8 cellular contexts compared by ENCODE assay signal in the genomic region with DNA sequence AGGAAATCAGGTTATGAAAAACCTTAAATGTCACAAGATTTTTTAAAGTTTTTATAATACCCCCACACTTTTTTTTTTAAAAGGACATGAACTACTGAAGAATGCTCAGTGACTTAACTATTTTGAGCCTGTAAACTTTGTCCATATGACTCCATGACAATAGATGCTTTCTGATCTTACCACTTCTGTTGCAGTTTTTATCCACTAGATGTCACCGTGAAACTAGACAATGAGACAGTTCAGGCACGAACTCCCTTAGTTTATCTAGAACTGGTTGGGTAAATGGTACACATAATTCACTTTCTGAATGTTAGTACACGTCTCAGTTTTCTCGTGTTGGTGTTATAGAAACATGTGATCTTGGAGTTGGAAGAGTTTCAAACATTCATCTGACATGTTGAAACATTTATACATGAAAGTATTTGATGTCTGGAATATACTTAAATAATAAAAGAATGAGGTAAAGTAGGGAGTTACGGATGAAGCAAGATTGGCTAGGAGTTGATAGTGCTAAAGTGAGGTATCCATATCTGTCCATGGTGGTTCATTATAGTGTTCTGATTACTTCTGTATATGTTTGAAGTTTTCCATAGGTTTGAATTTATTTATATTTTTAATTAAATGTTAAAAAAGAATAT. TPM values are rescaled to one million over a fixed set of nuclear protein-coding genes. Genes with fewer than 3 reads are reported as not detected.
A peak's percentile ranks its signal among the peaks of the same experiment; 100 is the strongest.
DNase-seq lines count a peak whose midpoint lies in the region; ATAC-seq and TF ChIP-seq lines count a peak whose summit lies in the region.

No MANE protein-coding gene starts in this region.

- 13 to 14% methylated on average over 5 of the region's 5 CpGs for WGBS in esophagus squamous epithelium, 2 donors

- H3K4me1 Mint-ChIP-seq in HFFc6 (ENCODE audit: low read depth), result no peaks in the 10 kb centered on the region
- H3K4me1 Mint-ChIP-seq in natural killer cell treated with Interleukin-12 subunit alpha and Interleukin-12 subunit beta and Interleukin-15 and Interleukin-18, amount 100 ng/mL, for 72 hours (ENCODE audit: low read depth in 2 of 2), result peaks cover 3 to 5% of the 10 kb centered on the region in 2 donors

- no peaks in the 10 kb centered on the region for H3K36me3 ChIP-seq in esophagus squamous epithelium

- no peaks in the 10 kb centered on the region for H3K27me3 ChIP-seq in AG04450 (ENCODE audit: control insufficient read depth, insufficient read depth, low read length)
- no peaks in the 10 kb centered on the region for H3K27me3 ChIP-seq in esophagus squamous epithelium

- TF ChIP-seq POLR2A in NB4 (IDR thresholded peaks at IDR 0.05; ENCODE audit: extremely low read depth, insufficient read length) (no peak), esophagus squamous epithelium (IDR thresholded peaks at IDR 0.05) (no peak)

- peak; percentile 79 for TF ChIP-seq CTCF in AG04450 (IDR thresholded peaks at IDR 0.05; ENCODE audit: low read depth, low read length)
- TF ChIP-seq CTCF in GM12865 (IDR thresholded peaks at IDR 0.05; ENCODE audit: insufficient read depth, low read depth, low read length, missing control alignments), result peak; percentile 68
- peak; percentile 87 for TF ChIP-seq CTCF in HFFc6 (IDR thresholded peaks at IDR 0.05)
- TF ChIP-seq CTCF in NB4 (IDR thresholded peaks at IDR 0.05; ENCODE audit: low read depth, low read length), result peak; percentile 66
- peak; percentile 19 to 83 (median 64) for TF ChIP-seq CTCF in esophagus squamous epithelium (IDR thresholded peaks at IDR 0.05)

- no peak overlapping the region for H3K4me3 Mint-ChIP-seq in HFFc6
- no peak overlapping the region for H3K4me3 Mint-ChIP-seq in natural killer cell treated with Interleukin-12 subunit alpha and Interleukin-12 subunit beta and Interleukin-15 and Interleukin-18, amount 100 ng/mL, for 72 hours

- H3K4me3 ChIP-seq in AG04450 (ENCODE audit: low read depth, low read length), result no peak overlapping the region
- no peak overlapping the region for H3K4me3 ChIP-seq in GM12865 (ENCODE audit: low read depth, low read length)
- no peak overlapping the region for H3K4me3 ChIP-seq in NB4 (ENCODE audit: low read depth, low read length)
- no peak overlapping the region for H3K4me3 ChIP-seq in esophagus squamous epithelium

- POLR2A ChIA-PET in AG04450 (lab: Yijun Ruan, JAX), result no interaction called here

- no peaks in the 10 kb centered on the region for H3K27me3 Mint-ChIP-seq in HFFc6 (ENCODE audit: insufficient read depth)
- H3K27me3 Mint-ChIP-seq in natural killer cell treated with Interleukin-12 subunit alpha and Interleukin-12 subunit beta and Interleukin-15 and Interleukin-18, amount 100 ng/mL, for 72 hours, result no peaks in the 10 kb centered on the region

- peak; percentile 74 for DNase-seq in AG04450 (ENCODE audit: low read depth, low spot score)
- DNase-seq in GM12865 (ENCODE audit: low read depth), result peak; percentile 76
- DNase-seq in HFFc6, result peak; percentile 79
- DNase-seq in NB4 (ENCODE audit: low read depth), result peak; percentile 82
- DNase-seq in esophagus squamous epithelium (lab: John Stamatoyannopoulos, UW), result no peak
- DNase-seq in natural killer cell treated with Interleukin-12 subunit alpha and Interleukin-12 subunit beta and Interleukin-15 and Interleukin-18, amount 100 ng/mL, for 72 hours (ENCODE audit: low spot score), result peak; percentile 65
- no peak for DNase-seq in OCI-M2 (lab: John Stamatoyannopoulos, UW; ENCODE audit: unreplicated experiment)

- CTCF ChIA-PET in AG04450 (lab: Charles Lee), result interaction anchor here (1.0 to 4.8 kb wide), 5 partner anchors 19 to 471 kb away, joined by 3 to 25 read pairs (median 15); no protein-coding TSS in a partner anchor

- H3K27ac ChIP-seq in AG04450 (ENCODE audit: low read depth, low read length) (no peak overlapping the region), esophagus squamous epithelium (no peak overlapping the region)

- H3K27ac Mint-ChIP-seq in HFFc6, result no peak overlapping the region
- no peak overlapping the region for H3K27ac Mint-ChIP-seq in natural killer cell treated with Interleukin-12 subunit alpha and Interleukin-12 subunit beta and Interleukin-15 and Interleukin-18, amount 100 ng/mL, for 72 hours

- no peaks in the 10 kb centered on the region for H3K9me3 Mint-ChIP-seq in HFFc6
- no peaks in the 10 kb centered on the region for H3K9me3 Mint-ChIP-seq in natural killer cell treated with Interleukin-12 subunit alpha and Interleukin-12 subunit beta and Interleukin-15 and Interleukin-18, amount 100 ng/mL, for 72 hours

- H3K9me3 ChIP-seq in AG04450 (ENCODE audit: control insufficient read depth, insufficient read depth, low read length) (no peaks in the 10 kb centered on the region), esophagus squamous epithelium (no peaks in the 10 kb centered on the region)

- ATAC-seq in SK-N-SH treated with all-trans-retinoic acid at 6 μM for 48 hours, result peak; percentile 100
- ATAC-seq in natural killer cell treated with Interleukin-12 subunit alpha and Interleukin-12 subunit beta and Interleukin-15 and Interleukin-18, amount 100 ng/mL, for 72 hours, result peak; percentile 77 to 78

- H3K4me1 ChIP-seq in esophagus squamous epithelium, result no peaks in the 10 kb centered on the region

- intact Hi-C loops in esophagus squamous epithelium (cut with DNase I), result loop anchor here (5.0 kb wide), 1 partner anchor 180 kb away; no protein-coding TSS in a partner anchor

- peaks cover 7% of the 10 kb centered on the region for H3K36me3 Mint-ChIP-seq in HFFc6 (ENCODE audit: low read depth)
- H3K36me3 Mint-ChIP-seq in natural killer cell treated with Interleukin-12 subunit alpha and Interleukin-12 subunit beta and Interleukin-15 and Interleukin-18, amount 100 ng/mL, for 72 hours, result no peaks in the 10 kb centered on the region

TF ChIP-seq in SK-N-SH treated with all-trans-retinoic acid at 6 μM for 48 hours, 23 proteins besides CTCF, POLR2A, EP300 and RAD21 (continues in another document):
- TF ChIP-seq, protein P1, sequence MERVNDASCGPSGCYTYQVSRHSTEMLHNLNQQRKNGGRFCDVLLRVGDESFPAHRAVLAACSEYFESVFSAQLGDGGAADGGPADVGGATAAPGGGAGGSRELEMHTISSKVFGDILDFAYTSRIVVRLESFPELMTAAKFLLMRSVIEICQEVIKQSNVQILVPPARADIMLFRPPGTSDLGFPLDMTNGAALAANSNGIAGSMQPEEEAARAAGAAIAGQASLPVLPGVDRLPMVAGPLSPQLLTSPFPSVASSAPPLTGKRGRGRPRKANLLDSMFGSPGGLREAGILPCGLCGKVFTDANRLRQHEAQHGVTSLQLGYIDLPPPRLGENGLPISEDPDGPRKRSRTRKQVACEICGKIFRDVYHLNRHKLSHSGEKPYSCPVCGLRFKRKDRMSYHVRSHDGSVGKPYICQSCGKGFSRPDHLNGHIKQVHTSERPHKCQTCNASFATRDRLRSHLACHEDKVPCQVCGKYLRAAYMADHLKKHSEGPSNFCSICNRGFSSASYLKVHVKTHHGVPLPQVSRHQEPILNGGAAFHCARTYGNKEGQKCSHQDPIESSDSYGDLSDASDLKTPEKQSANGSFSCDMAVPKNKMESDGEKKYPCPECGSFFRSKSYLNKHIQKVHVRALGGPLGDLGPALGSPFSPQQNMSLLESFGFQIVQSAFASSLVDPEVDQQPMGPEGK (CRISPR knock-in tag; IDR thresholded peaks at IDR 0.05; ENCODE audit: borderline replicate concordance), result no peak
- TF ChIP-seq PPARA (CRISPR knock-in tag; IDR thresholded peaks at IDR 0.05; ENCODE audit: borderline replicate concordance) (no peak), ISL1 (CRISPR knock-in tag; IDR thresholded peaks at IDR 0.05) (no peak), BACH2 (CRISPR knock-in tag; IDR thresholded peaks at IDR 0.05; ENCODE audit: borderline replicate concordance) (no peak), GLIS3 (CRISPR knock-in tag; IDR thresholded peaks at IDR 0.05) (no peak), ZFP3 (CRISPR knock-in tag; IDR thresholded peaks at IDR 0.05) (no peak), RARB (CRISPR knock-in tag; IDR thresholded peaks at IDR 0.05) (no peak)
- TF ChIP-seq, protein P2, sequence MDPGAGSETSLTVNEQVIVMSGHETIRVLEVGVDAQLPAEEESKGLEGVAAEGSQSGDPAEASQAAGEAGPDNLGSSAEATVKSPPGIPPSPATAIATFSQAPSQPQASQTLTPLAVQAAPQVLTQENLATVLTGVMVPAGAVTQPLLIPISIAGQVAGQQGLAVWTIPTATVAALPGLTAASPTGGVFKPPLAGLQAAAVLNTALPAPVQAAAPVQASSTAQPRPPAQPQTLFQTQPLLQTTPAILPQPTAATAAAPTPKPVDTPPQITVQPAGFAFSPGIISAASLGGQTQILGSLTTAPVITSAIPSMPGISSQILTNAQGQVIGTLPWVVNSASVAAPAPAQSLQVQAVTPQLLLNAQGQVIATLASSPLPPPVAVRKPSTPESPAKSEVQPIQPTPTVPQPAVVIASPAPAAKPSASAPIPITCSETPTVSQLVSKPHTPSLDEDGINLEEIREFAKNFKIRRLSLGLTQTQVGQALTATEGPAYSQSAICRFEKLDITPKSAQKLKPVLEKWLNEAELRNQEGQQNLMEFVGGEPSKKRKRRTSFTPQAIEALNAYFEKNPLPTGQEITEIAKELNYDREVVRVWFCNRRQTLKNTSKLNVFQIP (CRISPR knock-in tag; IDR thresholded peaks at IDR 0.05; ENCODE audit: borderline replicate concordance, low read depth), result no peak

RNA-seq across cellular contexts. Expression of gene CCDC15, which starts 8.1 kb away (rescaled TPM):
- 0.73 and 1.1 TPM in 2 replicates for polyA plus RNA-seq in AG04450 (2011; rRNA removed)
- polyA minus RNA-seq in AG04450 (2011; rRNA and poly(A)+ RNA removed), result 0.60 and 1.5 TPM in 2 replicates
- total RNA-seq in HFFc6 (2021; fragmentation: NEBNext Ultra II Directional; extraction: Animal tissue kit (Norgen Biotek cat#: 25700)), result 1 to 10 TPM; 1.3 to 3.2 (median 2.5) TPM
- total RNA-seq in esophagus squamous epithelium, result 1 to 10 TPM; 2.0 to 3.2 (median 2.9) TPM
- 1 to 10 TPM; 2.7 to 6.8 TPM for total RNA-seq in natural killer cell treated with Interleukin-12 subunit alpha and Interleukin-12 subunit beta and Interleukin-15 and Interleukin-18, amount 100 ng/mL, for 72 hours

RNA-seq across cellular contexts. Expression of gene HEPACAM, which starts 26.2 kb away (rescaled TPM):
- 0.05 and 0.10 TPM in 2 replicates for polyA plus RNA-seq in AG04450 (2011; rRNA removed)
- polyA minus RNA-seq in AG04450 (2011; rRNA and poly(A)+ RNA removed), result 0.65 and 1.1 TPM in 2 replicates
- total RNA-seq in HFFc6 (2021; fragmentation: NEBNext Ultra II Directional; extraction: Animal tissue kit (Norgen Biotek cat#: 25700)), result under 1 TPM in 1 of 6 experiments, not detected in 5; 0.31 TPM
- not detected for total RNA-seq in esophagus squamous epithelium
- total RNA-seq in natural killer cell treated with Interleukin-12 subunit alpha and Interleukin-12 subunit beta and Interleukin-15 and Interleukin-18, amount 100 ng/mL, for 72 hours, result not detected

RNA-seq across cellular contexts. Expression of gene HEPN1, which starts 43.0 kb away (rescaled TPM):
- polyA plus RNA-seq in AG04450 (2011; rRNA removed), result 0.06 TPM in 1 of 2 replicates, not detected in the other
- polyA minus RNA-seq in AG04450 (2011; rRNA and poly(A)+ RNA removed), result 0.23 and 0.52 TPM in 2 replicates
- total RNA-seq in HFFc6 (2021; fragmentation: NEBNext Ultra II Directional; extraction: Animal tissue kit (Norgen Biotek cat#: 25700)), result not detected
- total RNA-seq in esophagus squamous epithelium, result not detected
- total RNA-seq in natural killer cell treated with Interleukin-12 subunit alpha and Interleukin-12 subunit beta and Interleukin-15 and Interleukin-18, amount 100 ng/mL, for 72 hours, result not detected

Comparison
In these comparisons a context has a peak if more than half of its experiments do, and no peak if none do; other contexts are left out.
1. DNase-seq: peak in AG04450 (single experiment), GM12865 (single experiment), HFFc6 (single experiment), NB4 (single experiment) and natural killer cell treated with Interleukin-12 subunit alpha and Interleukin-12 subunit beta and Interleukin-15 and Interleukin-18, amount 100 ng/mL, for 72 hours (single experiment); none in esophagus squamous epithelium (single experiment) and OCI-M2 (single experiment).
2. Peak in every context shown above with its lines, with median percentiles within 50 percentile points of each other: CTCF ChIP-seq.